Comparison of ENCODE assay signal across 16 cellular contexts in genomic region chr15:70870066-70870465, GRCh38. TPM values are rescaled to one million over a fixed set of nuclear protein-coding genes. Genes with fewer than 3 reads are reported as not detected.
DNase-seq lines count a peak whose midpoint lies in the region; ATAC-seq, FAIRE-seq and TF ChIP-seq lines count a peak whose summit lies in the region.
"Had no signal": no experiment of that assay in that cellular context is flagged by ENCODE, and none has a peak within 500 bp of the region (broad histone marks: within the 10 kb centered on the region; RNA-seq: fewer than 3 reads in every experiment).

No MANE protein-coding gene starts in this region.

- intact Hi-C loops in Caco-2 (cut with micrococcal nuclease; ENCODE audit: unreplicated experiment): no loop called here

- no peak overlapping the region for H2AFZ ChIP-seq in astrocyte (ENCODE audit: low read depth, low read length)

- no peaks in the 10 kb centered on the region for H3K36me3 ChIP-seq in astrocyte (ENCODE audit: insufficient read depth, low read length)
- H3K36me3 ChIP-seq in Caco-2 (ENCODE audit: control insufficient read depth, insufficient read depth, low read length): no peaks in the 10 kb centered on the region
- H3K36me3 ChIP-seq: BLaER1 had no signal

- no peaks in the 10 kb centered on the region for H4K20me1 ChIP-seq in astrocyte (ENCODE audit: insufficient read depth, low read length)
- H4K20me1 ChIP-seq: BLaER1 had no signal

- no TSS peak for BruUV-seq in Caco-2 (replicated peaks; lab: Mats Ljungman, UMichigan)

- H3K9me3 ChIP-seq in astrocyte (ENCODE audit: insufficient read depth, low read depth, low read length): no peaks in the 10 kb centered on the region
- no peaks in the 10 kb centered on the region for H3K9me3 ChIP-seq in Caco-2

- peak; percentile 87 for FAIRE-seq in astrocyte (lab: Jason Lieb, UNC)
- FAIRE-seq: kidney had no signal

- peaks cover 7% of the 10 kb centered on the region for H3K36me3 Mint-ChIP-seq in astrocyte (ENCODE audit: low read depth, unreplicated experiment)
- H3K36me3 Mint-ChIP-seq in Caco-2 (ENCODE audit: insufficient read depth, unreplicated experiment): no peaks in the 10 kb centered on the region
- H3K36me3 Mint-ChIP-seq: activated naive CD8-positive, alpha-beta T cell treated with anti-CD3 and anti-CD28 coated beads, Interleukin-2, amount 10 ng/mL, durations not matched to agents 7 days and 5 days; type B pancreatic cell had no signal

- TF ChIP-seq CTCF in astrocyte (IDR thresholded peaks at IDR 0.05; ENCODE audit: insufficient read depth, low read depth, low read length): no peak
- no peak for TF ChIP-seq CTCF in Caco-2 (IDR thresholded peaks at IDR 0.05; ENCODE audit: insufficient read depth in 1 of 2, low read depth in 1 of 2, low read length in 1 of 2, severe bottlenecking in 1 of 2, unreplicated experiment in 1 of 2)

- POLR2A ChIA-PET in Caco-2 (lab: Charles Lee): no interaction called here

- no peaks in the 10 kb centered on the region for H3K79me2 ChIP-seq in astrocyte (ENCODE audit: insufficient read depth, low read length)

- ATAC-seq in HG02970 (IDR thresholded peaks at IDR 0.05; ENCODE audit: low FRiP score, unreplicated experiment) (no peak), GM21786 (IDR thresholded peaks at IDR 0.05; ENCODE audit: unreplicated experiment) (no peak)

- DNase-seq in AG08395 (ENCODE audit: low spot score) (peak; percentile 74), HT1080 (ENCODE audit: low read depth) (peak; percentile 62), astrocyte (ENCODE audit: low read depth) (peak; percentile 88), kidney tubule cell (ENCODE audit: low spot score) (peak; percentile 17), mucosa of gallbladder (ENCODE audit: low spot score) (no peak), Caco-2 (no peak)
- DNase-seq: activated CD4-positive, alpha-beta T cell treated with anti-CD3 and anti-CD28 coated beads, Interleukin-2, amount 50 U/mL, for 48 hours; activated naive CD8-positive, alpha-beta T cell treated with anti-CD3 and anti-CD28 coated beads, Interleukin-2, amount 10 ng/mL, durations not matched to agents 7 days and 5 days; erythroblast; kidney; NCI-H524; occipital lobe had no signal

- H3K27ac Mint-ChIP-seq in astrocyte (ENCODE audit: unreplicated experiment) (no peak overlapping the region), Caco-2 (ENCODE audit: unreplicated experiment) (no peak overlapping the region)
- H3K27ac Mint-ChIP-seq: activated naive CD8-positive, alpha-beta T cell treated with anti-CD3 and anti-CD28 coated beads, Interleukin-2, amount 10 ng/mL, durations not matched to agents 7 days and 5 days; type B pancreatic cell had no signal

- H3K4me2 ChIP-seq in astrocyte (ENCODE audit: low read length): peak overlapping the region; percentile 58
- H3K4me2 ChIP-seq: BLaER1 had no signal

- H3K27me3 Mint-ChIP-seq in astrocyte (ENCODE audit: low read depth, unreplicated experiment) (no peaks in the 10 kb centered on the region), Caco-2 (ENCODE audit: insufficient read depth, unreplicated experiment) (peaks cover 2% of the 10 kb centered on the region)
- H3K27me3 Mint-ChIP-seq: type B pancreatic cell had no signal

- H3K27me3 ChIP-seq in astrocyte (ENCODE audit: insufficient read depth, low read length) (no peaks in the 10 kb centered on the region), Caco-2 (replicated peaks; ENCODE audit: control insufficient read depth, insufficient read depth, low read length) (no peaks in the 10 kb centered on the region)
- H3K27me3 ChIP-seq: BLaER1 had no signal

- peaks cover 28% of the 10 kb centered on the region for H3K4me1 Mint-ChIP-seq in astrocyte (ENCODE audit: low read depth, unreplicated experiment)
- H3K4me1 Mint-ChIP-seq in Caco-2 (ENCODE audit: low read depth, unreplicated experiment): peaks cover 13% of the 10 kb centered on the region
- H3K4me1 Mint-ChIP-seq: activated naive CD8-positive, alpha-beta T cell treated with anti-CD3 and anti-CD28 coated beads, Interleukin-2, amount 10 ng/mL, durations not matched to agents 7 days and 5 days had no signal

- H3K4me3 Mint-ChIP-seq in astrocyte (ENCODE audit: unreplicated experiment): no peak overlapping the region
- H3K4me3 Mint-ChIP-seq in Caco-2 (ENCODE audit: unreplicated experiment): no peak overlapping the region
- H3K4me3 Mint-ChIP-seq: activated naive CD8-positive, alpha-beta T cell treated with anti-CD3 and anti-CD28 coated beads, Interleukin-2, amount 10 ng/mL, durations not matched to agents 7 days and 5 days; type B pancreatic cell had no signal

- H3K4me3 ChIP-seq in astrocyte (ENCODE audit: insufficient read depth, low read depth, low read length) (no peak overlapping the region), Caco-2 (ENCODE audit: low read depth, low read length) (no peak overlapping the region)
- H3K4me3 ChIP-seq: BLaER1 had no signal

- H3K27ac ChIP-seq in astrocyte (ENCODE audit: low read depth, low read length): no peak overlapping the region
- H3K27ac ChIP-seq: BLaER1 had no signal

- H3K9ac ChIP-seq in astrocyte (ENCODE audit: low read length): no peak overlapping the region
- H3K9ac ChIP-seq: BLaER1 had no signal

- H3K4me1 ChIP-seq in astrocyte (ENCODE audit: insufficient read depth, low read length): peaks cover 10% of the 10 kb centered on the region
- peaks cover 13% of the 10 kb centered on the region for H3K4me1 ChIP-seq in Caco-2

- CTCF ChIA-PET in Caco-2 (lab: Charles Lee): no interaction called here

- H3K9me3 Mint-ChIP-seq in astrocyte (ENCODE audit: unreplicated experiment) (peaks cover 2% of the 10 kb centered on the region), Caco-2 (ENCODE audit: unreplicated experiment) (no peaks in the 10 kb centered on the region)

RNA-seq across cellular contexts. Expression of gene LARP6, which starts 16.1 kb away (rescaled TPM):
- 75.6 and 87.1 TPM in 2 replicates for total RNA-seq in HT1080 (2014; rRNA removed; shearing (Covaris generic))
- 77.4 and 88.4 TPM in 2 replicates for polyA plus RNA-seq in HT1080 (2015; cell fraction: cytosol; rRNA removed)
- polyA plus RNA-seq in HT1080 (2015; cell fraction: nucleus; rRNA removed): 28.8 and 48.3 TPM in 2 replicates
- total RNA-seq in astrocyte (61.5 and 75.2 TPM in 2 replicates), mucosa of gallbladder (23.5 TPM), Caco-2 (2022) (19.7 and 19.8 TPM in 2 replicates)
- total RNA-seq: activated naive CD8-positive, alpha-beta T cell treated with anti-CD3 and anti-CD28 coated beads, Interleukin-2, amount 10 ng/mL, durations not matched to agents 7 days and 5 days had no signal

RNA-seq across cellular contexts. Expression of gene THAP10, which starts 22.2 kb away (rescaled TPM):
- total RNA-seq in HT1080 (2014; rRNA removed; shearing (Covaris generic)): 3.3 and 3.8 TPM in 2 replicates
- 5.9 and 7.0 TPM in 2 replicates for polyA plus RNA-seq in HT1080 (2015; cell fraction: cytosol; rRNA removed)
- polyA plus RNA-seq in HT1080 (2015; cell fraction: nucleus; rRNA removed): 4.1 and 4.9 TPM in 2 replicates
- total RNA-seq in astrocyte: 1.6 TPM in 2 replicates
- total RNA-seq in mucosa of gallbladder: 4.9 TPM
- 1.7 and 1.9 TPM in 2 replicates for total RNA-seq in Caco-2 (2022)
- total RNA-seq: activated naive CD8-positive, alpha-beta T cell treated with anti-CD3 and anti-CD28 coated beads, Interleukin-2, amount 10 ng/mL, durations not matched to agents 7 days and 5 days had no signal

RNA-seq across cellular contexts. Expression of gene LRRC49, which starts 22.6 kb away (rescaled TPM):
- 6.2 and 6.7 TPM in 2 replicates for total RNA-seq in HT1080 (2014; rRNA removed; shearing (Covaris generic))
- polyA plus RNA-seq in HT1080 (2015; cell fraction: cytosol; rRNA removed): 5.2 and 5.3 TPM in 2 replicates
- 7.0 and 7.3 TPM in 2 replicates for polyA plus RNA-seq in HT1080 (2015; cell fraction: nucleus; rRNA removed)
- total RNA-seq in astrocyte (4.7 and 6.8 TPM in 2 replicates), mucosa of gallbladder (9.8 TPM), Caco-2 (2022) (0.82 and 2.1 TPM in 2 replicates)
- total RNA-seq: activated naive CD8-positive, alpha-beta T cell treated with anti-CD3 and anti-CD28 coated beads, Interleukin-2, amount 10 ng/mL, durations not matched to agents 7 days and 5 days had no signal

Comparison
In these comparisons a context has a peak if more than half of its experiments do, and no peak if none do; other contexts are left out.
1. DNase-seq: peak in AG08395 (single experiment), HT1080 (single experiment), astrocyte (single experiment) and kidney tubule cell (single experiment); none in mucosa of gallbladder (single experiment) and Caco-2 (0 of 2).